Comparison of ENCODE assay signal across 8 cellular contexts in genomic region chr2:171433763-171434670, GRCh38.
DNase-seq lines count a peak whose midpoint lies in the region; ATAC-seq lines count a peak whose summit lies in the region.

Gene DCAF17, plus strand, starts transcription at chr2:171434226. Its CDS starts 352 bp downstream, at chr2:171434578.
A gene with protein sequence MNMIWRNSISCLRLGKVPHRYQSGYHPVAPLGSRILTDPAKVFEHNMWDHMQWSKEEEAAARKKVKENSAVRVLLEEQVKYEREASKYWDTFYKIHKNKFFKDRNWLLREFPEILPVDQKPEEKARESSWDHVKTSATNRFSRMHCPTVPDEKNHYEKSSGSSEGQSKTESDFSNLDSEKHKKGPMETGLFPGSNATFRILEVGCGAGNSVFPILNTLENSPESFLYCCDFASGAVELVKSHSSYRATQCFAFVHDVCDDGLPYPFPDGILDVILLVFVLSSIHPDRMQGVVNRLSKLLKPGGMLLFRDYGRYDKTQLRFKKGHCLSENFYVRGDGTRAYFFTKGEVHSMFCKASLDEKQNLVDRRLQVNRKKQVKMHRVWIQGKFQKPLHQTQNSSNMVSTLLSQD (minus strand): TSS chr2:171433990. CDS start chr2:171392185, 41,805 bp downstream.

- DNase-seq in COLO668 (lab: John Stamatoyannopoulos, UW; ENCODE audit: unreplicated experiment) (peak; percentile 98), HPDE6-E6E7 (ENCODE audit: extremely low spot score) (peak; percentile 86), NK-92 (lab: John Stamatoyannopoulos, UW; ENCODE audit: unreplicated experiment) (peak; percentile 57), medulla oblongata (ENCODE audit: extremely low spot score) (peak; percentile 98)
- DNase-seq in activated CD8-positive, alpha-beta memory T cell treated with anti-CD3 and anti-CD28 coated beads for 24 hours: peak; percentile 95
- DNase-seq in effector CD8-positive, alpha-beta T cell (lab: John Stamatoyannopoulos, UW): peak; percentile 87
- DNase-seq in stimulated activated CD8-positive, alpha-beta memory T cell treated with anti-CD3 and anti-CD28 coated beads, Interleukin-12 subunit alpha, Interleukin-12 subunit beta, amount 100 ng/mL, for 1 hour (ENCODE audit: low read depth): peak; percentile 82

- peak; percentile 88 for ATAC-seq in GM19463 (IDR thresholded peaks at IDR 0.05; ENCODE audit: unreplicated experiment)

Comparison
In these comparisons a context has a peak if more than half of its experiments do, and no peak if none do; other contexts are left out.
1. Peak in every context shown above with its lines: DNase-seq and ATAC-seq.